Comparison of ENCODE assay signal across 25 cellular contexts in the genomic region with DNA sequence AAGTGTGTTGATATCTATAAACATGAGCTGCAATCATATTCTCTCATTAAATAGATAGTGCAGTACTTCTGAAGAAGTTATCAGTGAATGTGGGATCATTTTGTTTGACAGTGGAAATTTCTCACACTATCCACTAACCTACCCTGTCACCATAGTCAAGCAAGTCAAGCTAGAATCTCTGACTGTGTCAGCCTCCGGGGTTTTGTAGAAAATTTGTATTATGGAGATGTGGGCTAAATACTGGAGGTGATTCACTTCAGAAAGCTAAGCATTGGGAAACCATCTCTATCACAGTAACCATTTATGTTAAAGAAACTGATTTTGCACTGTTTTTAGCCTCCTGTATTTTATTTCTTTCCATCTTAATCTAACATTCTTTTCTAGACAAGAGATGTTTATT.
"Had no signal": no experiment of that assay in that cellular context is flagged by ENCODE, and none has a peak within 500 bp of the region (broad histone marks: within the 10 kb centered on the region; RNA-seq: fewer than 3 reads in every experiment).

No MANE protein-coding gene starts in this region.

- H3K9me3 Mint-ChIP-seq: dendritic cell treated with granulocyte-macrophage colony-stimulating factor and Interleukin-4, amounts not matched to agents 40 ng/mL and 50 ng/mL, for 4 days; endodermal cell; memory B cell; natural killer cell; stimulated activated effector memory CD8-positive, alpha-beta T cell treated with anti-CD3 and anti-CD28 coated beads, Interleukin-12 subunit alpha, Interleukin-12 subunit beta, amount 100 ng/mL, for 72 hours had no signal

- H3K9me3 ChIP-seq: colonic mucosa, esophagus squamous epithelium, prostate gland, right atrium auricular region, testis, tibial nerve, vagina had no signal

- FAIRE-seq: frontal cortex, keratinocyte had no signal

- H3K27me3 Mint-ChIP-seq: dendritic cell treated with granulocyte-macrophage colony-stimulating factor and Interleukin-4, amounts not matched to agents 40 ng/mL and 50 ng/mL, for 4 days; memory B cell had no signal

- H3K36me3 ChIP-seq: colonic mucosa, esophagus squamous epithelium, prostate gland, right atrium auricular region, tibial nerve, vagina had no signal

- DNase-seq: colonic mucosa; effector CD8-positive, alpha-beta T cell; endodermal cell; esophagus squamous epithelium; head of caudate nucleus; natural killer cell; stimulated activated CD4-positive, alpha-beta T cell treated with anti-CD3 and anti-CD28 coated beads, Interleukin-12 subunit alpha, Interleukin-12 subunit beta, amount 100 ng/mL, for 4 hours; stimulated activated CD4-positive, alpha-beta T cell treated with anti-CD3 and anti-CD28 coated beads, Interleukin-1b, Interleukin-23, amount 100 ng/mL, for 48 hours; stimulated activated CD4-positive, alpha-beta T cell treated with anti-CD3 and anti-CD28 coated beads, Interleukin-4, amount 100 ng/mL, for 1 hour; stimulated activated naive CD8-positive, alpha-beta T cell treated with anti-CD3 and anti-CD28 coated beads, Interleukin-15, Interleukin-2, amounts not matched to agents 100 U/mL and 50 U/mL, for 24 hours; substantia nigra; testis had no signal

- H3K4me3 Mint-ChIP-seq: dendritic cell treated with granulocyte-macrophage colony-stimulating factor and Interleukin-4, amounts not matched to agents 40 ng/mL and 50 ng/mL, for 4 days; endodermal cell; memory B cell; natural killer cell; neural crest cell; stimulated activated effector memory CD8-positive, alpha-beta T cell treated with anti-CD3 and anti-CD28 coated beads, Interleukin-12 subunit alpha, Interleukin-12 subunit beta, amount 100 ng/mL, for 72 hours had no signal

- H3K4me1 ChIP-seq: colonic mucosa, prostate gland, tibial nerve had no signal

- H3K4me2 ChIP-seq: smooth muscle cell had no signal

- H3K4me3 ChIP-seq: colonic mucosa, esophagus squamous epithelium, lung, prostate gland, right atrium auricular region, smooth muscle cell, testis, tibial nerve, vagina had no signal

- H3K36me3 Mint-ChIP-seq: natural killer cell; stimulated activated effector memory CD8-positive, alpha-beta T cell treated with anti-CD3 and anti-CD28 coated beads, Interleukin-12 subunit alpha, Interleukin-12 subunit beta, amount 100 ng/mL, for 72 hours had no signal

- H3K27ac ChIP-seq: colonic mucosa, prostate gland, testis, tibial nerve, vagina had no signal

- H3K4me1 Mint-ChIP-seq: natural killer cell; stimulated activated effector memory CD8-positive, alpha-beta T cell treated with anti-CD3 and anti-CD28 coated beads, Interleukin-12 subunit alpha, Interleukin-12 subunit beta, amount 100 ng/mL, for 72 hours had no signal

- H3K27ac Mint-ChIP-seq: dendritic cell treated with granulocyte-macrophage colony-stimulating factor and Interleukin-4, amounts not matched to agents 40 ng/mL and 50 ng/mL, for 4 days; endodermal cell; memory B cell; natural killer cell; stimulated activated effector memory CD8-positive, alpha-beta T cell treated with anti-CD3 and anti-CD28 coated beads, Interleukin-12 subunit alpha, Interleukin-12 subunit beta, amount 100 ng/mL, for 72 hours had no signal

- ATAC-seq: natural killer cell; sciatic nerve; stimulated activated effector memory CD8-positive, alpha-beta T cell treated with anti-CD3 and anti-CD28 coated beads, Interleukin-12 subunit alpha, Interleukin-12 subunit beta, amount 100 ng/mL, for 72 hours; stimulated activated naive CD8-positive, alpha-beta T cell treated with anti-CD3 and anti-CD28 coated beads, Interleukin-15, Interleukin-2, amounts not matched to agents 100 U/mL and 50 U/mL, for 24 hours had no signal

- H3K27me3 ChIP-seq: colonic mucosa, esophagus squamous epithelium, right atrium auricular region, testis, tibial nerve, vagina had no signal
